21 cellular contexts compared by ENCODE assay signal in the genomic region with DNA sequence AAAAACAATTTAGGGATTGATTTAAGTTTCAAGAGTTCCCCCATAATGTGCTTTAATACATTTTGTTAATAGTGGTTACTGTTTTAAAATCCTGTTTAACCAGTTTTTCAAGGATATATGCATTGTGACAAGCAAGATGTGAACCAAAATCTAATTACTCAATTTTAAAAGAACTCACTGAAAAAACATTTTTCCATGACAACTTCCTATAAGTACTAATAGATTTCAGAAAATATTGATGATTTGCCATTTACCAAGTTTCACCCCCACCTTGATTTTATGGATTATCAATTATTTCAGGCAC. TPM values are rescaled to one million over a fixed set of nuclear protein-coding genes. Genes with fewer than 3 reads are reported as not detected.
DNase-seq lines count a peak whose midpoint lies in the region; ATAC-seq and TF ChIP-seq lines count a peak whose summit lies in the region.
"Had no signal": no experiment of that assay in that cellular context is flagged by ENCODE, and none has a peak within 500 bp of the region (broad histone marks: within the 10 kb centered on the region; RNA-seq: fewer than 3 reads in every experiment).

No MANE protein-coding gene starts in this region.

- BruUV-seq in HCT116 (replicated peaks; lab: Mats Ljungman, UMichigan), result no TSS peak

- H3K4me3 Mint-ChIP-seq in activated CD4-positive, alpha-beta memory T cell treated with anti-CD3 and anti-CD28 coated beads for 36 hours, result no peak overlapping the region
- H3K4me3 Mint-ChIP-seq in activated CD4-positive, alpha-beta memory T cell treated with anti-CD3 and anti-CD28 coated beads, Interleukin-2, amount 10 ng/mL, durations not matched to agents 7 days and 5 days, result no peak overlapping the region
- H3K4me3 Mint-ChIP-seq in activated naive CD8-positive, alpha-beta T cell treated with anti-CD3 and anti-CD28 coated beads for 36 hours, result no peak overlapping the region

- peaks cover 72% of the 10 kb centered on the region for H3K79me2 ChIP-seq in HCT116 (ENCODE audit: insufficient read depth, low read length)

- H3K9me2 ChIP-seq in HCT116 (ENCODE audit: insufficient read depth), result no peaks in the 10 kb centered on the region

- peak overlapping the region; percentile 85 for H3K27ac Mint-ChIP-seq in activated CD4-positive, alpha-beta memory T cell treated with anti-CD3 and anti-CD28 coated beads for 36 hours
- H3K27ac Mint-ChIP-seq in activated CD4-positive, alpha-beta memory T cell treated with anti-CD3 and anti-CD28 coated beads, Interleukin-2, amount 10 ng/mL, durations not matched to agents 7 days and 5 days, result no peak overlapping the region
- peak overlapping the region; percentile 82 for H3K27ac Mint-ChIP-seq in activated naive CD8-positive, alpha-beta T cell treated with anti-CD3 and anti-CD28 coated beads for 36 hours

- H3K36me3 ChIP-seq in HCT116 (ENCODE audit: control insufficient read depth in 1 of 2, insufficient read depth in 2 of 2, low read length in 2 of 2) (peaks cover 44 to 55% of the 10 kb centered on the region in 2 experiments), gastrocnemius medialis (peaks cover 0 to 69% of the 10 kb centered on the region in 2 donors), upper lobe of right lung (peaks cover 73% of the 10 kb centered on the region)

- H3K4me3 ChIP-seq in HCT116 (replicated peaks in 1 of 2; ENCODE audit: low read depth in 1 of 2, low read length in 2 of 2) (peak overlapping the region in 1 of 2 experiments; percentile 30; a peak in 1 of 4 replicates), gastrocnemius medialis (no peak overlapping the region), upper lobe of right lung (no peak overlapping the region)
- H3K4me3 ChIP-seq: GM12878, lung, SJSA1 had no signal

- H3K27me3 Mint-ChIP-seq in activated CD4-positive, alpha-beta memory T cell treated with anti-CD3 and anti-CD28 coated beads for 36 hours, result no peaks in the 10 kb centered on the region
- no peaks in the 10 kb centered on the region for H3K27me3 Mint-ChIP-seq in activated CD4-positive, alpha-beta memory T cell treated with anti-CD3 and anti-CD28 coated beads, Interleukin-2, amount 10 ng/mL, durations not matched to agents 7 days and 5 days
- no peaks in the 10 kb centered on the region for H3K27me3 Mint-ChIP-seq in activated naive CD8-positive, alpha-beta T cell treated with anti-CD3 and anti-CD28 coated beads for 36 hours
- H3K27me3 Mint-ChIP-seq: activated CD8-positive, alpha-beta memory T cell treated with anti-CD3 and anti-CD28 coated beads, Interleukin-2, amount 10 ng/mL, durations not matched to agents 7 days and 5 days; naive B cell had no signal

- H3K4me1 Mint-ChIP-seq in activated CD4-positive, alpha-beta memory T cell treated with anti-CD3 and anti-CD28 coated beads for 36 hours (ENCODE audit: low read depth), result peaks cover 32% of the 10 kb centered on the region
- H3K4me1 Mint-ChIP-seq in activated CD4-positive, alpha-beta memory T cell treated with anti-CD3 and anti-CD28 coated beads, Interleukin-2, amount 10 ng/mL, durations not matched to agents 7 days and 5 days, result peaks cover 38% of the 10 kb centered on the region
- peaks cover 52% of the 10 kb centered on the region for H3K4me1 Mint-ChIP-seq in activated naive CD8-positive, alpha-beta T cell treated with anti-CD3 and anti-CD28 coated beads for 36 hours

- TF ChIP-seq CTCF in HCT116 (IDR thresholded peaks at IDR 0.05 in 2 of 3, conservative IDR thresholded peaks at IDR 0.05 in 1 of 3; ENCODE audit: borderline replicate concordance in 1 of 3, insufficient read depth in 1 of 3, low read depth in 2 of 3, low read length in 2 of 3), result no peak
- no peak for TF ChIP-seq CTCF in gastrocnemius medialis (IDR thresholded peaks at IDR 0.05 in 4 of 5, conservative IDR thresholded peaks at IDR 0.05 in 1 of 5)
- TF ChIP-seq CTCF in upper lobe of right lung (IDR thresholded peaks at IDR 0.05), result no peak

- in situ Hi-C loops in gastrocnemius medialis (cut with MboI; ENCODE audit: low sequenced_read_pairs in 4 of 4), result loop anchor here in 2 of 4 donors (10.0 to 25.0 kb wide), 3 partner anchors 912 to 1480 kb away; partner anchors contain the start of genes AMACR (in 2 of the 2), LMBRD2 (in 1 of the 2), SKP2 (in 1 of the 2) and TARS1 (in 1 of the 2)

- TF ChIP-seq RAD21 in HCT116 (IDR thresholded peaks at IDR 0.05; ENCODE audit: low read depth), result no peak

- intact Hi-C loops in activated CD4-positive, alpha-beta memory T cell treated with anti-CD3 and anti-CD28 coated beads for 36 hours (cut with micrococcal nuclease), result loop anchor here (1.0 to 10.0 kb wide), 2 partner anchors 9 to 930 kb away; partner anchors contain the start of genes BRIX1, IL7R and RAD1
- intact Hi-C loops in HCT116 (cut with micrococcal nuclease) (loop anchor here (10.0 kb wide), 1 partner anchor 1480 kb away; the partner anchor contains the start of gene TARS1), gastrocnemius medialis (cut with DNase I; ENCODE audit: low total_unique reads) (loop anchor here (10.0 kb wide), 1 partner anchor 270 kb away; the partner anchor contains the start of gene RAI14), upper lobe of right lung (cut with DNase I) (no loop called here)

- H3K36me3 Mint-ChIP-seq in activated CD4-positive, alpha-beta memory T cell treated with anti-CD3 and anti-CD28 coated beads for 36 hours, result peaks cover 39% of the 10 kb centered on the region
- H3K36me3 Mint-ChIP-seq in activated CD4-positive, alpha-beta memory T cell treated with anti-CD3 and anti-CD28 coated beads, Interleukin-2, amount 10 ng/mL, durations not matched to agents 7 days and 5 days (ENCODE audit: low read depth), result peaks cover 48% of the 10 kb centered on the region
- H3K36me3 Mint-ChIP-seq in activated naive CD8-positive, alpha-beta T cell treated with anti-CD3 and anti-CD28 coated beads for 36 hours, result peaks cover 48% of the 10 kb centered on the region

- H3K9me3 Mint-ChIP-seq in activated CD4-positive, alpha-beta memory T cell treated with anti-CD3 and anti-CD28 coated beads for 36 hours, result no peaks in the 10 kb centered on the region
- H3K9me3 Mint-ChIP-seq in activated CD4-positive, alpha-beta memory T cell treated with anti-CD3 and anti-CD28 coated beads, Interleukin-2, amount 10 ng/mL, durations not matched to agents 7 days and 5 days, result no peaks in the 10 kb centered on the region
- H3K9me3 Mint-ChIP-seq in activated naive CD8-positive, alpha-beta T cell treated with anti-CD3 and anti-CD28 coated beads for 36 hours, result no peaks in the 10 kb centered on the region
- H3K9me3 Mint-ChIP-seq: brain, naive B cell had no signal

- ATAC-seq in HCT116 (no peak), gastrocnemius medialis (no peak), upper lobe of right lung (no peak)

- RAD21 ChIA-PET in HCT116 (lab: Charles Lee; ENCODE audit: low non-redundant PET in 1 of 2, low total read pairs in 2 of 2, uncharacterized antibody in 2 of 2, unreplicated experiment in 2 of 2), result no interaction called here

- H3K27ac ChIP-seq in HCT116 (ENCODE audit: low read depth, low read length) (peak overlapping the region; percentile 81; the same call in 1 of the 2 replicates), gastrocnemius medialis (peak overlapping the region; percentile 32 to 70 (median 39)), upper lobe of right lung (no peak overlapping the region)
- H3K27ac ChIP-seq: C4-2B, parathyroid adenoma had no signal

- no peak overlapping the region for H2AFZ ChIP-seq in HCT116 (ENCODE audit: low read depth, low read length, poor library complexity, severe bottlenecking)
- H2AFZ ChIP-seq: parathyroid adenoma had no signal

- H3K27me3 ChIP-seq in HCT116 (ENCODE audit: insufficient read depth, low read length) (no peaks in the 10 kb centered on the region), gastrocnemius medialis (no peaks in the 10 kb centered on the region), upper lobe of right lung (no peaks in the 10 kb centered on the region)
- H3K27me3 ChIP-seq: SJSA1 had no signal

- H3K9ac ChIP-seq in HCT116 (ENCODE audit: low read length), result peak overlapping the region; percentile 12; the same call in 1 of the 2 replicates
- H3K9ac ChIP-seq: parathyroid adenoma had no signal

- H3K4me2 ChIP-seq in HCT116 (ENCODE audit: low read length), result peak overlapping the region; percentile 64

- peaks cover 32% of the 10 kb centered on the region; the same call in 1 of the 2 replicates for H4K20me1 ChIP-seq in HCT116 (ENCODE audit: insufficient read depth)

- TF ChIP-seq POLR2A in HCT116 (IDR thresholded peaks at IDR 0.05; ENCODE audit: borderline replicate concordance, extremely low read depth, insufficient read depth, insufficient read length), result no peak
- no peak for TF ChIP-seq POLR2A in gastrocnemius medialis (IDR thresholded peaks at IDR 0.05)

- peaks cover 31 to 51% of the 10 kb centered on the region in 2 experiments for H3K4me1 ChIP-seq in HCT116 (ENCODE audit: control insufficient read depth in 1 of 2, insufficient read depth in 2 of 2, low read length in 2 of 2)
- peaks cover 0 to 7% of the 10 kb centered on the region in 2 donors for H3K4me1 ChIP-seq in gastrocnemius medialis
- H3K4me1 ChIP-seq in upper lobe of right lung, result peaks cover 9% of the 10 kb centered on the region
- H3K4me1 ChIP-seq: parathyroid adenoma had no signal

- POLR2A ChIA-PET in activated CD4-positive, alpha-beta memory T cell treated with anti-CD3 and anti-CD28 coated beads for 36 hours (lab: Charles Lee), result interaction anchor here (1.6 kb wide), 1 partner anchor 9 kb away, joined by 12 read pairs; the partner anchor contains the start of genes BRIX1 and RAD1
- POLR2A ChIA-PET in activated CD4-positive, alpha-beta memory T cell treated with anti-CD3 and anti-CD28 coated beads, Interleukin-2, amount 10 ng/mL, durations not matched to agents 7 days and 5 days (lab: Charles Lee), result interaction anchor here (1.1 to 1.6 kb wide), 2 partner anchors 9 to 1228 kb away, joined by 3 to 25 read pairs; partner anchors contain the start of genes BRIX1, RAD1 and SKP2
- POLR2A ChIA-PET in HCT116 (lab: Charles Lee), result interaction anchor here (1.2 to 1.5 kb wide), 2 partner anchors 9 to 10 kb away, joined by 5 to 6 read pairs; partner anchors contain the start of genes BRIX1 and RAD1

- CTCF ChIA-PET in activated CD4-positive, alpha-beta memory T cell treated with anti-CD3 and anti-CD28 coated beads for 36 hours (lab: Charles Lee), result interaction anchor here (1.2 to 1.5 kb wide), 2 partner anchors 9 to 438 kb away, joined by 4 to 8 read pairs; partner anchors contain the start of genes BRIX1 and RAD1
- CTCF ChIA-PET in activated CD4-positive, alpha-beta memory T cell treated with anti-CD3 and anti-CD28 coated beads, Interleukin-2, amount 10 ng/mL, durations not matched to agents 7 days and 5 days (lab: Charles Lee), result interaction anchor here (1.4 kb wide), 1 partner anchor 9 kb away, joined by 12 read pairs; the partner anchor contains the start of genes BRIX1 and RAD1
- CTCF ChIA-PET in HCT116 (lab: Charles Lee), result no interaction called here

- H3K9me3 ChIP-seq in HCT116 (ENCODE audit: control insufficient read depth in 1 of 2, insufficient read depth in 1 of 2, low read depth in 1 of 2, low read length in 2 of 2), result no peaks in the 10 kb centered on the region
- no peaks in the 10 kb centered on the region for H3K9me3 ChIP-seq in gastrocnemius medialis
- H3K9me3 ChIP-seq in upper lobe of right lung, result no peaks in the 10 kb centered on the region
- H3K9me3 ChIP-seq: SJSA1 had no signal

- DNase-seq in activated CD4-positive, alpha-beta memory T cell treated with anti-CD3 and anti-CD28 coated beads for 36 hours, result no peak
- no peak for DNase-seq in activated CD4-positive, alpha-beta memory T cell treated with anti-CD3 and anti-CD28 coated beads, Interleukin-2, amount 10 ng/mL, durations not matched to agents 7 days and 5 days
- DNase-seq in HCT116 (ENCODE audit: low read depth, low spot score), result no peak
- no peak for DNase-seq in activated naive CD8-positive, alpha-beta T cell treated with anti-CD3 and anti-CD28 coated beads for 36 hours
- no peak for DNase-seq in gastrocnemius medialis
- DNase-seq in upper lobe of right lung, result no peak
- no peak for DNase-seq in SHP77 treated with DMSO at 0.1 percent for 48 hours (lab: John Stamatoyannopoulos, UW)
- DNase-seq in midbrain (lab: John Stamatoyannopoulos, UW), result no peak
- DNase-seq: DMS 273 treated with DMSO at 0.1 percent for 48 hours, GF-D8, hippocampal formation, naive B cell, NCI-H1436 treated with DMSO at 0.1 percent for 48 hours, NCI-H2171 had no signal

RNA-seq across cellular contexts. Expression of gene DNAJC21, which starts 4.9 kb away (rescaled TPM):
- total RNA-seq in activated CD4-positive, alpha-beta memory T cell treated with anti-CD3 and anti-CD28 coated beads for 36 hours, result 10 to 100 TPM; 60.3 to 62.3 TPM
- total RNA-seq in activated CD4-positive, alpha-beta memory T cell treated with anti-CD3 and anti-CD28 coated beads, Interleukin-2, amount 10 ng/mL, durations not matched to agents 7 days and 5 days, result 10 to 100 TPM; 53.8 to 56.8 TPM
- total RNA-seq in HCT116 (2021; ENCODE audit: unreplicated experiment) (34.7 TPM), gastrocnemius medialis (10 to 100 TPM; 40.9 to 81.7 (median 74.7) TPM), upper lobe of right lung (57.7 TPM)
- polyA plus RNA-seq in HCT116 (2012), result 21.4 and 24.7 TPM in 2 replicates
- 10 to 100 TPM; 51.4 to 52.4 TPM for total RNA-seq in activated naive CD8-positive, alpha-beta T cell treated with anti-CD3 and anti-CD28 coated beads for 36 hours

RNA-seq across cellular contexts. Expression of gene BRIX1, which starts 8.9 kb away (rescaled TPM):
- total RNA-seq in activated CD4-positive, alpha-beta memory T cell treated with anti-CD3 and anti-CD28 coated beads for 36 hours, result 10 to 100 TPM; 67.4 to 71.4 TPM
- total RNA-seq in activated CD4-positive, alpha-beta memory T cell treated with anti-CD3 and anti-CD28 coated beads, Interleukin-2, amount 10 ng/mL, durations not matched to agents 7 days and 5 days, result 10 to 100 TPM; 33.0 to 36.0 TPM
- 76.4 TPM for total RNA-seq in HCT116 (2021; ENCODE audit: unreplicated experiment)
- polyA plus RNA-seq in HCT116 (2012), result 14.4 and 22.8 TPM in 2 replicates
- total RNA-seq in activated naive CD8-positive, alpha-beta T cell treated with anti-CD3 and anti-CD28 coated beads for 36 hours, result 100 to 1,000 TPM; 115 to 118 TPM
- total RNA-seq in gastrocnemius medialis, result 10 to 100 TPM in 3 of 4 donors, 1 to 10 TPM in 1; 9.2 to 15.7 (median 12.0) TPM
- total RNA-seq in upper lobe of right lung, result 19.8 TPM

RNA-seq across cellular contexts. Expression of gene RAD1, which starts 9.1 kb away (rescaled TPM):
- 10 to 100 TPM; 36.2 to 38.3 TPM for total RNA-seq in activated CD4-positive, alpha-beta memory T cell treated with anti-CD3 and anti-CD28 coated beads for 36 hours
- 10 to 100 TPM; 27.5 to 29.2 TPM for total RNA-seq in activated CD4-positive, alpha-beta memory T cell treated with anti-CD3 and anti-CD28 coated beads, Interleukin-2, amount 10 ng/mL, durations not matched to agents 7 days and 5 days
- total RNA-seq in HCT116 (2021; ENCODE audit: unreplicated experiment), result 24.8 TPM
- polyA plus RNA-seq in HCT116 (2012), result 21.6 and 26.3 TPM in 2 replicates
- 10 to 100 TPM; 54.8 to 55.8 TPM for total RNA-seq in activated naive CD8-positive, alpha-beta T cell treated with anti-CD3 and anti-CD28 coated beads for 36 hours
- 10 to 100 TPM in 3 of 4 donors, 1 to 10 TPM in 1; 7.8 to 21.2 (median 18.1) TPM for total RNA-seq in gastrocnemius medialis
- 29.1 TPM for total RNA-seq in upper lobe of right lung
